ENCODE assay signal across 25 cellular contexts in the genomic region with DNA sequence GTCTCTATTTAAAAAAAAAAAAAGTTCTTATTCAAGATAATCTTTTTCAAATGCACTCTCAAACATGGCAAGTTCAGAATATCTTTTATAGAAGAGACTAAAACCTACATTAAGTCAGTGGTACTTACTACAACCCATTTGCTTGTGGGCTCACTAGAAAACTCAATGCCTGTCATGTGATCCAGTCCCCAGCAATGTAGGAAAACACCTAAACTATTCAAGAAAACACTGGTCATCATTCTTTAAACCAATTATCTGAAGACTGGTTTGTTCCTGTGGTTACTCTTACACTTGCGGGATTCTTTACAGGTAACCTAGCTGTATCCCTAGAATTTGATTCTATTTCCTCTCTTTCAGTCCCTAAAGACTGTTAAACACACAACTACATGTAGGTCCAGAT.
"Had no signal": no experiment of that assay in that cellular context is flagged by ENCODE, and none has a peak within 500 bp of the region (broad histone marks: within the 10 kb centered on the region; RNA-seq: fewer than 3 reads in every experiment).

No MANE protein-coding gene starts in this region.

- H3K27me3 Mint-ChIP-seq: activated naive CD4-positive, alpha-beta T cell treated with anti-CD3 and anti-CD28 coated beads, Interleukin-2, amount 10 ng/mL, durations not matched to agents 7 days and 5 days; brain; T-cell; type B pancreatic cell had no signal

- H3K9me3 ChIP-seq: sigmoid colon, thoracic aorta, vagina had no signal

- H3K9me3 Mint-ChIP-seq: activated naive CD4-positive, alpha-beta T cell treated with anti-CD3 and anti-CD28 coated beads, Interleukin-2, amount 10 ng/mL, durations not matched to agents 7 days and 5 days; activated T-cell treated with anti-CD3 and anti-CD28 coated beads, Interleukin-2, amount 50 U/mL, for 4 hours; brain; T-cell; type B pancreatic cell had no signal

- H3K27me3 ChIP-seq: sigmoid colon, vagina had no signal

- ATAC-seq: activated T-cell treated with anti-CD3 and anti-CD28 coated beads, Interleukin-2, amount 50 U/mL, for 4 hours; esophagus mucosa; left cardiac atrium; T-cell had no signal

- H3K4me3 ChIP-seq: sigmoid colon, thoracic aorta, vagina had no signal

- DNase-seq: activated CD4-positive, alpha-beta T cell treated with anti-CD3 and anti-CD28 coated beads for 4 hours; activated CD4-positive, alpha-beta T cell treated with anti-CD3 and anti-CD28 coated beads, Interleukin-2, amount 50 U/mL, for 48 hours; activated CD8-positive, alpha-beta memory T cell treated with anti-CD3 and anti-CD28 coated beads, Interleukin-2, amount 50 U/mL, for 48 hours; activated naive CD4-positive, alpha-beta T cell treated with anti-CD3 and anti-CD28 coated beads, Interleukin-2, amount 10 ng/mL, durations not matched to agents 7 days and 5 days; activated T-cell treated with anti-CD3 and anti-CD28 coated beads, Interleukin-2, amount 50 U/mL, for 4 hours; anterior cingulate cortex; effector memory CD4-positive, alpha-beta T cell; islet precursor cell; left cardiac atrium; mesenchymal stem cell; occipital lobe; posterior cingulate gyrus; retina; sigmoid colon; stimulated activated CD4-positive, alpha-beta T cell treated with anti-CD3 and anti-CD28 coated beads, Interleukin-2, amount 100 ng/mL, for 48 hours; stimulated activated CD8-positive, alpha-beta memory T cell treated with anti-CD3 and anti-CD28 coated beads, Interleukin-4, amount 100 ng/mL, for 48 hours; stimulated activated naive CD4-positive, alpha-beta T cell treated with Interleukin-2 at 50 U/mL for 16 hours; T-cell had no signal

- H3K27ac Mint-ChIP-seq: activated naive CD4-positive, alpha-beta T cell treated with anti-CD3 and anti-CD28 coated beads, Interleukin-2, amount 10 ng/mL, durations not matched to agents 7 days and 5 days; brain; type B pancreatic cell had no signal

- FAIRE-seq: endothelial cell of umbilical vein, frontal cortex had no signal

- H3K4me3 Mint-ChIP-seq: activated naive CD4-positive, alpha-beta T cell treated with anti-CD3 and anti-CD28 coated beads, Interleukin-2, amount 10 ng/mL, durations not matched to agents 7 days and 5 days; activated T-cell treated with anti-CD3 and anti-CD28 coated beads, Interleukin-2, amount 50 U/mL, for 4 hours; brain; T-cell; type B pancreatic cell had no signal

- H3K27ac ChIP-seq: sigmoid colon, thoracic aorta, vagina had no signal
